In the genomic region with DNA sequence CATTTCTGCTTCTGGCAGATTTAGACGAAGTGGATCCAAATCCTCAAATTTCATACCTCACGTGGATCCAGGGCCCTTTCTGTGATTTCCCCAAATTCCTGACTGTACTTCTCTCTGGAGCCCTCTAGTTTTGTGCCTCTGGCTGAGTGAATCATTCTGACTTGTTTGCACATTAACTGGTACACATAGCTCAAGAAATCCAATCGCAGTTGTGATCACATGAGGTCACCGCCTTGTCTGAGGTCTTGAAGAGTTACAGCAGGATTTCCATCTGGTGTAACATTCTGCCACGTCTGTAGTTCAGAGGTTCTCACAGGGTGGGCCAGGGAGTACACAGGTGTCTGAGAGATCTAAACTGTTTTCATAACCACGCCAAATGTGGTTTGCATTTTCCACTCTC, we compare ENCODE assay signal across 1 cellular context.
TF ChIP-seq lines count a peak whose summit lies in the region.

No MANE protein-coding gene starts in this region.

TF ChIP-seq in WTC11, 78 proteins besides CTCF, POLR2A, EP300 and RAD21 (continued from another document):
- no peak for TF ChIP-seq AFF4 (CRISPR knock-in tag; IDR thresholded peaks at IDR 0.05; ENCODE audit: borderline replicate concordance)
- TF ChIP-seq ZNF281 (CRISPR knock-in tag; IDR thresholded peaks at IDR 0.05), result no peak
- TF ChIP-seq, protein P1, sequence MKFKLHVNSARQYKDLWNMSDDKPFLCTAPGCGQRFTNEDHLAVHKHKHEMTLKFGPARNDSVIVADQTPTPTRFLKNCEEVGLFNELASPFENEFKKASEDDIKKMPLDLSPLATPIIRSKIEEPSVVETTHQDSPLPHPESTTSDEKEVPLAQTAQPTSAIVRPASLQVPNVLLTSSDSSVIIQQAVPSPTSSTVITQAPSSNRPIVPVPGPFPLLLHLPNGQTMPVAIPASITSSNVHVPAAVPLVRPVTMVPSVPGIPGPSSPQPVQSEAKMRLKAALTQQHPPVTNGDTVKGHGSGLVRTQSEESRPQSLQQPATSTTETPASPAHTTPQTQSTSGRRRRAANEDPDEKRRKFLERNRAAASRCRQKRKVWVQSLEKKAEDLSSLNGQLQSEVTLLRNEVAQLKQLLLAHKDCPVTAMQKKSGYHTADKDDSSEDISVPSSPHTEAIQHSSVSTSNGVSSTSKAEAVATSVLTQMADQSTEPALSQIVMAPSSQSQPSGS (CRISPR knock-in tag; IDR thresholded peaks at IDR 0.05; ENCODE audit: borderline replicate concordance, low read depth), result no peak
- no peak for TF ChIP-seq ZNF396 (CRISPR knock-in tag; IDR thresholded peaks at IDR 0.05; ENCODE audit: borderline replicate concordance)
- TF ChIP-seq AR (CRISPR knock-in tag; IDR thresholded peaks at IDR 0.05), result no peak
- TF ChIP-seq PRRX2 (CRISPR knock-in tag; IDR thresholded peaks at IDR 0.05), result no peak
